ENCODE assay signal across 8 cellular contexts in genomic region chr7:143288836-143289235, GRCh38. TPM values are rescaled to one million over a fixed set of nuclear protein-coding genes. Genes with fewer than 3 reads are reported as not detected.
DNase-seq lines count a peak whose midpoint lies in the region; ATAC-seq, FAIRE-seq and TF ChIP-seq lines count a peak whose summit lies in the region.

No MANE protein-coding gene starts in this region.

- CTCF ChIA-PET in CD8-positive, alpha-beta T cell (lab: Charles Lee) = interaction anchor here (1.1 to 3.8 kb wide), 3 partner anchors 11 to 48 kb away, joined by 3 to 20 read pairs (median 19); no protein-coding TSS in a partner anchor

- no peaks in the 10 kb centered on the region for H3K9me3 ChIP-seq in CD8-positive, alpha-beta T cell (ENCODE audit: low read length)
- H3K9me3 ChIP-seq in astrocyte (ENCODE audit: insufficient read depth, low read depth, low read length) (no peaks in the 10 kb centered on the region), upper lobe of right lung (no peaks in the 10 kb centered on the region)

- intact Hi-C loops in CD8-positive, alpha-beta T cell (cut with DNase I, micrococcal nuclease) = loop anchor here (1.0 to 10.0 kb wide), 9 partner anchors 10 to 806 kb away; partner anchors contain the start of genes GSTK1 (in 2 of the 2) and EPHA1 (in 1 of the 2)
- intact Hi-C loops in lower leg skin (cut with DNase I; ENCODE audit: low total_unique reads) (no loop called here), upper lobe of right lung (cut with DNase I) (no loop called here)

- H4K20me1 ChIP-seq in astrocyte (ENCODE audit: insufficient read depth, low read length) = peaks cover 31% of the 10 kb centered on the region

- peak overlapping the region; percentile 94 for H3K4me2 ChIP-seq in astrocyte (ENCODE audit: low read length)

- POLR2A ChIA-PET in CD8-positive, alpha-beta T cell (lab: Charles Lee) = interaction anchor here (0.6 to 1.7 kb wide), 9 partner anchors 9 to 116 kb away, joined by 3 to 10 read pairs (median 3); partner anchors contain the start of gene GSTK1

- TF ChIP-seq CTCF in CD8-positive, alpha-beta T cell (IDR thresholded peaks at IDR 0.05) = no peak
- TF ChIP-seq CTCF in astrocyte (IDR thresholded peaks at IDR 0.05; ENCODE audit: insufficient read depth, low read depth, low read length) (no peak), lower leg skin (IDR thresholded peaks at IDR 0.05) (no peak), upper lobe of right lung (IDR thresholded peaks at IDR 0.05) (no peak)

- DNase-seq in CD8-positive, alpha-beta T cell = no peak
- peak; percentile 16 for DNase-seq in astrocyte (ENCODE audit: low read depth)
- DNase-seq in lower leg skin (ENCODE audit: low spot score in 2 of 2) = no peak
- no peak for DNase-seq in upper lobe of right lung
- DNase-seq in cortex of kidney (lab: John Stamatoyannopoulos, UW) = no peak
- DNase-seq in stimulated activated naive CD4-positive, alpha-beta T cell (lab: John Stamatoyannopoulos, UW) = no peak
- no peak for DNase-seq in activated CD4-positive, alpha-beta T cell treated with anti-CD3 and anti-CD28 coated beads for 48 hours

- H3K27me3 Mint-ChIP-seq in CD8-positive, alpha-beta T cell (ENCODE audit: low read depth) = no peaks in the 10 kb centered on the region
- H3K27me3 Mint-ChIP-seq in astrocyte (ENCODE audit: low read depth, unreplicated experiment) = no peaks in the 10 kb centered on the region

- H3K9ac ChIP-seq in astrocyte (ENCODE audit: low read length) = peak overlapping the region; percentile 94

- ATAC-seq in CD8-positive, alpha-beta T cell = no peak
- ATAC-seq in HG02938 (IDR thresholded peaks at IDR 0.05; ENCODE audit: unreplicated experiment) (peak; percentile 6), upper lobe of right lung (no peak)

- TF ChIP-seq POLR2A in lower leg skin (IDR thresholded peaks at IDR 0.05) = no peak

- H3K27ac Mint-ChIP-seq in CD8-positive, alpha-beta T cell = peak overlapping the region; percentile 91
- H3K27ac Mint-ChIP-seq in astrocyte (ENCODE audit: unreplicated experiment) = peak overlapping the region; percentile 90

- H3K4me3 ChIP-seq in CD8-positive, alpha-beta T cell (ENCODE audit: low read depth, low read length) = peak overlapping the region; percentile 95
- H3K4me3 ChIP-seq in astrocyte (ENCODE audit: insufficient read depth, low read depth, low read length) (peak overlapping the region; percentile 92), lower leg skin (ENCODE audit: low read depth, poor library complexity, severe bottlenecking) (peak overlapping the region; percentile 85), upper lobe of right lung (peak overlapping the region; percentile 93)

- peaks cover 47% of the 10 kb centered on the region for H3K4me1 Mint-ChIP-seq in CD8-positive, alpha-beta T cell (ENCODE audit: low read depth)
- H3K4me1 Mint-ChIP-seq in astrocyte (ENCODE audit: low read depth, unreplicated experiment) = peaks cover 5% of the 10 kb centered on the region

- no peak for FAIRE-seq in astrocyte (lab: Jason Lieb, UNC)

- H2AFZ ChIP-seq in astrocyte (ENCODE audit: low read depth, low read length) = peak overlapping the region; percentile 97

- H3K27ac ChIP-seq in CD8-positive, alpha-beta T cell (ENCODE audit: low read depth, low read length) = peak overlapping the region; percentile 64
- H3K27ac ChIP-seq in astrocyte (ENCODE audit: low read depth, low read length) (peak overlapping the region; percentile 88), upper lobe of right lung (peak overlapping the region; percentile 92)

- H3K79me2 ChIP-seq in astrocyte (ENCODE audit: insufficient read depth, low read length) = peaks cover 44% of the 10 kb centered on the region

- no peaks in the 10 kb centered on the region for H3K9me3 Mint-ChIP-seq in CD8-positive, alpha-beta T cell
- peaks cover 4% of the 10 kb centered on the region for H3K9me3 Mint-ChIP-seq in astrocyte (ENCODE audit: unreplicated experiment)

- H3K36me3 Mint-ChIP-seq in CD8-positive, alpha-beta T cell = peaks cover 34% of the 10 kb centered on the region
- H3K36me3 Mint-ChIP-seq in astrocyte (ENCODE audit: low read depth, unreplicated experiment) = peaks cover 10% of the 10 kb centered on the region

- peaks cover 15% of the 10 kb centered on the region for H3K36me3 ChIP-seq in CD8-positive, alpha-beta T cell (ENCODE audit: insufficient read depth, low read length)
- H3K36me3 ChIP-seq in astrocyte (ENCODE audit: insufficient read depth, low read length) (peaks cover 9% of the 10 kb centered on the region), upper lobe of right lung (peaks cover 22% of the 10 kb centered on the region)

- WGBS in lower leg skin, 2 donors = 1% methylated on average over 11 of the region's 11 CpGs

- H3K4me3 Mint-ChIP-seq in CD8-positive, alpha-beta T cell = peak overlapping the region; percentile 93
- H3K4me3 Mint-ChIP-seq in astrocyte (ENCODE audit: unreplicated experiment) = peak overlapping the region; percentile 95

- H3K27me3 ChIP-seq in CD8-positive, alpha-beta T cell (ENCODE audit: insufficient read depth, low read length) = no peaks in the 10 kb centered on the region
- no peaks in the 10 kb centered on the region for H3K27me3 ChIP-seq in astrocyte (ENCODE audit: insufficient read depth, low read length)
- H3K27me3 ChIP-seq in upper lobe of right lung = no peaks in the 10 kb centered on the region

- H3K4me1 ChIP-seq in CD8-positive, alpha-beta T cell (ENCODE audit: insufficient read depth, low read length) = peaks cover 33% of the 10 kb centered on the region
- peaks cover 8% of the 10 kb centered on the region for H3K4me1 ChIP-seq in astrocyte (ENCODE audit: insufficient read depth, low read length)
- H3K4me1 ChIP-seq in upper lobe of right lung = peaks cover 32% of the 10 kb centered on the region

RNA-seq across cellular contexts. Expression of gene CASP2, which starts 0.7 kb away (rescaled TPM):
- total RNA-seq in CD8-positive, alpha-beta T cell = 10 to 100 TPM; 16.0 to 19.1 TPM
- total RNA-seq in astrocyte = 32.6 and 38.0 TPM in 2 replicates
- total RNA-seq in lower leg skin = 10 to 100 TPM in 3 of 4 donors, 1 to 10 TPM in 1; 9.6 to 22.7 (median 16.0) TPM
- total RNA-seq in upper lobe of right lung = 26.7 TPM

RNA-seq across cellular contexts. Expression of gene TMEM139, which starts 4.1 kb away (rescaled TPM):
- total RNA-seq in CD8-positive, alpha-beta T cell = under 1 TPM in 1 of 2 experiments, not detected in 1; 0.24 TPM
- total RNA-seq in astrocyte (0.20 TPM in 1 of 2 replicates, not detected in the other), lower leg skin (10 to 100 TPM in 3 of 4 donors, 1 to 10 TPM in 1; 7.8 to 12.8 (median 11.6) TPM), upper lobe of right lung (25.1 TPM)

RNA-seq across cellular contexts. Expression of gene GSTK1, which starts 25.6 kb away (rescaled TPM):
- total RNA-seq in CD8-positive, alpha-beta T cell = 100 to 1,000 TPM; 200 to 208 TPM
- total RNA-seq in astrocyte = 97.5 and 102 TPM in 2 replicates
- 100 to 1,000 TPM in 3 of 4 donors, 10 to 100 TPM in 1; 97.0 to 180 (median 139) TPM for total RNA-seq in lower leg skin
- total RNA-seq in upper lobe of right lung = 149 TPM

RNA-seq across cellular contexts. Expression of gene CLCN1, which starts 27.1 kb away (rescaled TPM):
- total RNA-seq in CD8-positive, alpha-beta T cell = not detected
- total RNA-seq in astrocyte (not detected in 2 replicates), lower leg skin (not detected), upper lobe of right lung (not detected)

Comparison
In these comparisons a context has a peak if more than half of its experiments do, and no peak if none do; other contexts are left out.
1. intact Hi-C loops: an anchor here in CD8-positive, alpha-beta T cell (1.0 to 10.0 kb wide); none called in lower leg skin and upper lobe of right lung.